In genomic region chr15:83066034-83066760, GRCh38 we compare ENCODE assay signal across 8 cellular contexts. TPM values are rescaled to one million over a fixed set of nuclear protein-coding genes. Genes with fewer than 3 reads are reported as not detected.
DNase-seq lines count a peak whose midpoint lies in the region; ATAC-seq and TF ChIP-seq lines count a peak whose summit lies in the region.

No MANE protein-coding gene starts in this region.

- H3K27ac ChIP-seq in stomach, result peak overlapping the region; percentile 96 to 100 (median 97)

- ATAC-seq in activated CD8-positive, alpha-beta T cell treated with anti-CD3 and anti-CD28 coated beads, Interleukin-2, amount 10 ng/mL, durations not matched to agents 7 days and 5 days, result no peak
- ATAC-seq in HG03135 (IDR thresholded peaks at IDR 0.05; ENCODE audit: unreplicated experiment), result no peak

- 1 to 6% (median 3%) methylated on average over 21 to 46 of the region's 46 CpGs for WGBS in stomach, 5 donors

- TF ChIP-seq CTCF in stomach (IDR thresholded peaks at IDR 0.05), result no peak

- no peak for TF ChIP-seq EP300 in stomach (IDR thresholded peaks at IDR 0.05)

- peaks cover 27% of the 10 kb centered on the region for H3K4me1 Mint-ChIP-seq in activated CD8-positive, alpha-beta T cell treated with anti-CD3 and anti-CD28 coated beads, Interleukin-2, amount 10 ng/mL, durations not matched to agents 7 days and 5 days (ENCODE audit: low read depth)

- no peak for TF ChIP-seq POLR2A in stomach (IDR thresholded peaks at IDR 0.05)

- no peak overlapping the region for H3K4me3 Mint-ChIP-seq in activated CD8-positive, alpha-beta T cell treated with anti-CD3 and anti-CD28 coated beads, Interleukin-2, amount 10 ng/mL, durations not matched to agents 7 days and 5 days

- intact Hi-C loops in stomach (cut with DNase I; ENCODE audit: low total_unique reads), result no loop called here

- H3K27me3 ChIP-seq in stomach, result no peaks in the 10 kb centered on the region

- H3K36me3 ChIP-seq in stomach, result peaks cover 0 to 4% (median 1%) of the 10 kb centered on the region in 4 donors

- peaks cover 5% of the 10 kb centered on the region for H3K9me3 Mint-ChIP-seq in activated CD8-positive, alpha-beta T cell treated with anti-CD3 and anti-CD28 coated beads, Interleukin-2, amount 10 ng/mL, durations not matched to agents 7 days and 5 days (ENCODE audit: insufficient read depth)

- no peaks in the 10 kb centered on the region for H3K27me3 Mint-ChIP-seq in activated CD8-positive, alpha-beta T cell treated with anti-CD3 and anti-CD28 coated beads, Interleukin-2, amount 10 ng/mL, durations not matched to agents 7 days and 5 days (ENCODE audit: low read depth)

- H3K9me3 ChIP-seq in iPS-18c (ENCODE audit: control insufficient read depth, insufficient read depth, low read length), result no peaks in the 10 kb centered on the region
- H3K9me3 ChIP-seq in stomach, result peaks cover 0 to 4% (median 0%) of the 10 kb centered on the region in 4 donors

- H3K4me3 ChIP-seq in iPS-18c (ENCODE audit: insufficient read depth, low read depth, low read length), result peak overlapping the region; percentile 55
- peak overlapping the region; percentile 83 to 98 (median 94) for H3K4me3 ChIP-seq in stomach

- CTCF ChIA-PET in activated CD8-positive, alpha-beta T cell treated with anti-CD3 and anti-CD28 coated beads, Interleukin-2, amount 10 ng/mL, durations not matched to agents 7 days and 5 days (lab: Charles Lee), result interaction anchor here (1.0 to 4.5 kb wide), 3 partner anchors 11 to 99 kb away, joined by 3 to 22 read pairs (median 6); partner anchors contain the start of gene C15orf40

- peak; percentile 20 to 24 for DNase-seq in stimulated activated CD4-positive, alpha-beta T cell treated with anti-CD3 and anti-CD28 coated beads, Interleukin-2, amount 100 ng/mL, for 24 hours
- no peak for DNase-seq in stimulated activated CD4-positive, alpha-beta T cell treated with anti-CD3 and anti-CD28 coated beads, Interleukin-4, amount 100 ng/mL, for 24 hours
- no peak for DNase-seq in activated CD8-positive, alpha-beta T cell treated with anti-CD3 and anti-CD28 coated beads, Interleukin-2, amount 10 ng/mL, durations not matched to agents 7 days and 5 days
- DNase-seq in stomach (no peak), GM19238 (ENCODE audit: insufficient read length, low spot score) (no peak), HPDE6-E6E7 (ENCODE audit: extremely low spot score) (no peak)

- H3K36me3 Mint-ChIP-seq in activated CD8-positive, alpha-beta T cell treated with anti-CD3 and anti-CD28 coated beads, Interleukin-2, amount 10 ng/mL, durations not matched to agents 7 days and 5 days (ENCODE audit: low read depth), result peaks cover 14% of the 10 kb centered on the region

- POLR2A ChIA-PET in activated CD8-positive, alpha-beta T cell treated with anti-CD3 and anti-CD28 coated beads, Interleukin-2, amount 10 ng/mL, durations not matched to agents 7 days and 5 days (lab: Charles Lee), result interaction anchor here (0.7 to 2.1 kb wide), 13 partner anchors 9 to 257 kb away, joined by 3 to 17 read pairs (median 4); partner anchors contain the start of genes C15orf40 and TM6SF1

- peaks cover 21 to 58% (median 55%) of the 10 kb centered on the region in 4 donors for H3K4me1 ChIP-seq in stomach

- peak overlapping the region; percentile 84 for H3K27ac Mint-ChIP-seq in activated CD8-positive, alpha-beta T cell treated with anti-CD3 and anti-CD28 coated beads, Interleukin-2, amount 10 ng/mL, durations not matched to agents 7 days and 5 days

RNA-seq across cellular contexts. Expression of gene BTBD1, which starts 0.9 kb away (rescaled TPM):
- 10 to 100 TPM; 67.4 to 70.9 TPM for total RNA-seq in activated CD8-positive, alpha-beta T cell treated with anti-CD3 and anti-CD28 coated beads, Interleukin-2, amount 10 ng/mL, durations not matched to agents 7 days and 5 days
- total RNA-seq in stomach, result 10 to 100 TPM; 41.5 to 94.4 (median 61.8) TPM
- polyA plus RNA-seq in stomach, result 10 to 100 TPM; 13.2 to 34.1 (median 20.3) TPM

RNA-seq across cellular contexts. Expression of gene TM6SF1, which starts 41.2 kb away (rescaled TPM):
- total RNA-seq in activated CD8-positive, alpha-beta T cell treated with anti-CD3 and anti-CD28 coated beads, Interleukin-2, amount 10 ng/mL, durations not matched to agents 7 days and 5 days, result 10 to 100 TPM; 18.2 to 22.1 TPM
- total RNA-seq in stomach, result 1 to 10 TPM in 2 of 5 donors, not detected in 3; 2.4 to 7.7 TPM
- 1 to 10 TPM in 2 of 3 donors, under 1 TPM in 1; 0.75 to 2.1 (median 1.1) TPM for polyA plus RNA-seq in stomach

RNA-seq across cellular contexts. Expression of gene C15orf40, which starts 54.8 kb away (rescaled TPM):
- 10 to 100 TPM; 25.2 to 31.0 TPM for total RNA-seq in activated CD8-positive, alpha-beta T cell treated with anti-CD3 and anti-CD28 coated beads, Interleukin-2, amount 10 ng/mL, durations not matched to agents 7 days and 5 days
- 10 to 100 TPM in 3 of 5 donors, 1 to 10 TPM in 2; 2.3 to 17.0 (median 11.9) TPM for total RNA-seq in stomach
- 10 to 100 TPM; 20.0 to 40.9 (median 20.1) TPM for polyA plus RNA-seq in stomach

Comparison
In these comparisons a context has a peak if more than half of its experiments do, and no peak if none do; other contexts are left out.
1. DNase-seq: peak in stimulated activated CD4-positive, alpha-beta T cell treated with anti-CD3 and anti-CD28 coated beads, Interleukin-2, amount 100 ng/mL, for 24 hours (2 of 2); none in stimulated activated CD4-positive, alpha-beta T cell treated with anti-CD3 and anti-CD28 coated beads, Interleukin-4, amount 100 ng/mL, for 24 hours (single experiment), activated CD8-positive, alpha-beta T cell treated with anti-CD3 and anti-CD28 coated beads, Interleukin-2, amount 10 ng/mL, durations not matched to agents 7 days and 5 days (single experiment), stomach (single experiment), GM19238 (single experiment) and HPDE6-E6E7 (single experiment).